9 cellular contexts compared by ENCODE assay signal in genomic region chr3:37956353-37957184, GRCh38. TPM values are rescaled to one million over a fixed set of nuclear protein-coding genes. Genes with fewer than 3 reads are reported as not detected.
A peak's percentile ranks its signal among the peaks of the same experiment; 100 is the strongest.
DNase-seq lines count a peak whose midpoint lies in the region; ATAC-seq and TF ChIP-seq lines count a peak whose summit lies in the region.
"Had no signal": no experiment of that assay in that cellular context is flagged by ENCODE, and none has a peak within 500 bp of the region (broad histone marks: within the 10 kb centered on the region; RNA-seq: fewer than 3 reads in every experiment).

No MANE protein-coding gene starts in this region.

- no peaks in the 10 kb centered on the region for H3K79me2 ChIP-seq in DND-41 (ENCODE audit: insufficient read depth, low read length)

- no peak overlapping the region for H3K4me3 Mint-ChIP-seq in nephron progenitor cell

- TF ChIP-seq CTCF in DND-41 (IDR thresholded peaks at IDR 0.05; ENCODE audit: borderline replicate concordance, extremely low read depth, low read length, poor library complexity, severe bottlenecking) = no peak
- no peak for TF ChIP-seq CTCF in Peyer's patch (IDR thresholded peaks at IDR 0.05)
- no peak for TF ChIP-seq CTCF in nephron progenitor cell (IDR thresholded peaks at IDR 0.05)

- H3K9ac ChIP-seq in DND-41 (ENCODE audit: low read depth, low read length) = peak overlapping the region; percentile 40
- no peak overlapping the region for H3K9ac ChIP-seq in skeletal muscle tissue (ENCODE audit: low read depth in 1 of 3, low read length in 3 of 3)

- H3K36me3 Mint-ChIP-seq in nephron progenitor cell (ENCODE audit: low read depth) = peaks cover 38% of the 10 kb centered on the region

- peaks cover 22% of the 10 kb centered on the region for H3K4me1 Mint-ChIP-seq in nephron progenitor cell

- no peak for DNase-seq in DND-41
- no peak for DNase-seq in Peyer's patch
- DNase-seq in left ventricle myocardium superior = no peak
- DNase-seq in NCI-H226 = no peak
- DNase-seq in NCI-H2227 (lab: John Stamatoyannopoulos, UW; ENCODE audit: unreplicated experiment) = no peak
- no peak for DNase-seq in nephron progenitor cell
- DNase-seq: activated CD8-positive, alpha-beta memory T cell treated with anti-CD3 and anti-CD28 coated beads, Interleukin-2, amount 50 U/mL, for 48 hours had no signal

- intact Hi-C loops in left ventricle myocardium superior (cut with micrococcal nuclease) = no loop called here

- peaks cover 8% of the 10 kb centered on the region for H3K9me3 Mint-ChIP-seq in nephron progenitor cell

- peaks cover 34% of the 10 kb centered on the region for H3K4me1 ChIP-seq in DND-41 (ENCODE audit: insufficient read depth, low read length)
- peaks cover 0 to 28% (median 0%) of the 10 kb centered on the region in 4 donors for H3K4me1 ChIP-seq in Peyer's patch
- H3K4me1 ChIP-seq in skeletal muscle tissue (ENCODE audit: control insufficient read depth in 3 of 3, insufficient read depth in 3 of 3, low read length in 3 of 3) = peaks cover 6 to 12% (median 7%) of the 10 kb centered on the region in 3 donors

- ATAC-seq in DND-41 (ENCODE audit: insufficient read depth, low read depth) (peak; percentile 71), left ventricle myocardium superior (peak; percentile 43), HG03571 (IDR thresholded peaks at IDR 0.05; ENCODE audit: unreplicated experiment) (no peak)

- H3K27me3 ChIP-seq in DND-41 (ENCODE audit: insufficient read depth, low read length, poor library complexity) (no peaks in the 10 kb centered on the region), Peyer's patch (no peaks in the 10 kb centered on the region), skeletal muscle tissue (ENCODE audit: control insufficient read depth in 3 of 3, insufficient read depth in 3 of 3, low read length in 3 of 3) (no peaks in the 10 kb centered on the region)

- peak overlapping the region; percentile 46 for H3K4me2 ChIP-seq in DND-41 (ENCODE audit: insufficient read depth, low read length)

- TF ChIP-seq POLR2A in Peyer's patch (IDR thresholded peaks at IDR 0.05) = no peak

- H3K4me3 ChIP-seq in DND-41 (ENCODE audit: low read depth in 1 of 2, low read length in 2 of 2) (no peak overlapping the region), Peyer's patch (no peak overlapping the region), skeletal muscle tissue (ENCODE audit: low read length in 3 of 3) (no peak overlapping the region)

- peaks cover 2% of the 10 kb centered on the region for H3K27me3 Mint-ChIP-seq in nephron progenitor cell (ENCODE audit: low read depth, poor library complexity)

- H4K20me1 ChIP-seq in DND-41 (ENCODE audit: insufficient read depth, low read length) = no peaks in the 10 kb centered on the region

- H3K36me3 ChIP-seq in DND-41 (ENCODE audit: insufficient read depth, low read length) = peaks cover 25% of the 10 kb centered on the region; the same call in 1 of the 2 replicates
- H3K36me3 ChIP-seq in Peyer's patch = peaks cover 0 to 5% (median 0%) of the 10 kb centered on the region in 3 donors
- H3K36me3 ChIP-seq in skeletal muscle tissue (ENCODE audit: control insufficient read depth in 3 of 3, insufficient read depth in 3 of 3, low read length in 3 of 3) = peaks cover 0 to 6% (median 5%) of the 10 kb centered on the region in 3 donors

- H2AFZ ChIP-seq in DND-41 (ENCODE audit: low read depth, low read length) = no peak overlapping the region

- no peak overlapping the region for H3K27ac Mint-ChIP-seq in nephron progenitor cell

- H3K27ac ChIP-seq in DND-41 (ENCODE audit: low read length) (peak overlapping the region; percentile 89), Peyer's patch (peak overlapping the region; percentile 14 to 60 (median 28)), skeletal muscle tissue (ENCODE audit: low read depth, low read length) (peak overlapping the region; percentile 28)

- H3K9me3 ChIP-seq in DND-41 (ENCODE audit: insufficient read depth, low read length, severe bottlenecking) = no peaks in the 10 kb centered on the region
- no peaks in the 10 kb centered on the region for H3K9me3 ChIP-seq in Peyer's patch
- no peaks in the 10 kb centered on the region for H3K9me3 ChIP-seq in skeletal muscle tissue (ENCODE audit: control insufficient read depth in 3 of 3, low read length in 3 of 3)

RNA-seq across cellular contexts. Expression of gene VILL, which starts 34.0 kb away (rescaled TPM):
- total RNA-seq in Peyer's patch = 100 to 1,000 TPM in 3 of 4 donors, 10 to 100 TPM in 1; 59.4 to 309 (median 230) TPM
- 2.7 TPM for total RNA-seq in left ventricle myocardium superior
- 7.8 TPM for total RNA-seq in skeletal muscle tissue

Comparison
In these comparisons a context has a peak if more than half of its experiments do, and no peak if none do; other contexts are left out.
1. H3K27ac ChIP-seq: peak in every context shown above with its lines; median percentile 89 in DND-41; 28 in Peyer's patch; 28 in skeletal muscle tissue.